ENCODE assay signal across 18 cellular contexts in genomic region chr6:7445076-7445475, GRCh38. TPM values are rescaled to one million over a fixed set of nuclear protein-coding genes. Genes with fewer than 3 reads are reported as not detected.
A peak's percentile ranks its signal among the peaks of the same experiment; 100 is the strongest.
DNase-seq lines count a peak whose midpoint lies in the region; ATAC-seq and TF ChIP-seq lines count a peak whose summit lies in the region.
"Had no signal": no experiment of that assay in that cellular context is flagged by ENCODE, and none has a peak within 500 bp of the region (broad histone marks: within the 10 kb centered on the region; RNA-seq: fewer than 3 reads in every experiment).

No MANE protein-coding gene starts in this region.

- peaks cover 1% of the 10 kb centered on the region for H3K79me2 ChIP-seq in trophoblast cell (ENCODE audit: control insufficient read depth, insufficient read depth, low read length, poor library complexity)

- intact Hi-C loops in lower lobe of right lung (cut with DNase I): no loop called here

- no peak overlapping the region for H3K4ac ChIP-seq in trophoblast cell (ENCODE audit: low read depth, low read length)

- H3K36me3 ChIP-seq in SK-N-MC (ENCODE audit: insufficient read depth, low read length): no peaks in the 10 kb centered on the region
- no peaks in the 10 kb centered on the region for H3K36me3 ChIP-seq in trophoblast cell (ENCODE audit: control insufficient read depth in 1 of 2, insufficient read depth in 2 of 2, low read length in 2 of 2)
- H3K36me3 ChIP-seq in lower lobe of right lung: no peaks in the 10 kb centered on the region

- WGBS in trophoblast cell (ENCODE audit: extremely low coverage, insufficient coverage, insufficient read length): no CpG with 5 or more reads among the region's 3 CpGs

- TF ChIP-seq CTCF in AG10803 (conservative IDR thresholded peaks at IDR 0.05; ENCODE audit: low read length) (no peak), fibroblast of mammary gland (conservative IDR thresholded peaks at IDR 0.05; ENCODE audit: control insufficient read depth, insufficient read depth, low read depth, low read length) (no peak), lower lobe of right lung (IDR thresholded peaks at IDR 0.05) (no peak)

- ATAC-seq in HG02973 (IDR thresholded peaks at IDR 0.05; ENCODE audit: unreplicated experiment) (no peak), lower lobe of right lung (no peak)
- ATAC-seq: PC-3 had no signal

- H2AFZ ChIP-seq in trophoblast cell (ENCODE audit: insufficient read depth, low read length, poor library complexity): no peak overlapping the region

- H3K27ac ChIP-seq in SK-N-MC: peak overlapping the region; percentile 90
- no peak overlapping the region for H3K27ac ChIP-seq in trophoblast cell (ENCODE audit: low read depth, low read length)
- H3K27ac ChIP-seq in lower lobe of right lung: no peak overlapping the region

- H3K9me3 ChIP-seq in SK-N-MC (ENCODE audit: low read depth, low read length): no peaks in the 10 kb centered on the region
- H3K9me3 ChIP-seq in trophoblast cell (ENCODE audit: insufficient read depth, low read depth, low read length): no peaks in the 10 kb centered on the region
- no peaks in the 10 kb centered on the region for H3K9me3 ChIP-seq in lower lobe of right lung

- H4K91ac ChIP-seq in trophoblast cell (ENCODE audit: low read depth, low read length): no peak overlapping the region

- no peak overlapping the region for H4K12ac ChIP-seq in trophoblast cell (ENCODE audit: low read depth, low read length)

- no peak overlapping the region for H3K4me2 ChIP-seq in trophoblast cell (ENCODE audit: low read length)

- DNase-seq in AG10803 (ENCODE audit: low read depth): peak; percentile 76
- DNase-seq in SK-N-MC (ENCODE audit: low read depth, low spot score): peak; percentile 56
- DNase-seq in fibroblast of mammary gland (ENCODE audit: low read depth): peak; percentile 71
- DNase-seq in trophoblast cell: no peak
- no peak for DNase-seq in activated naive CD4-positive, alpha-beta T cell treated with anti-CD3 and anti-CD28 coated beads, Interleukin-2, amount 50 U/mL, for 16 hours
- DNase-seq in glomerular visceral epithelial cell (ENCODE audit: extremely low spot score): no peak
- DNase-seq in lower lobe of right lung: no peak
- DNase-seq: 8988T, GF-D8, NCI-H1048, NCI-H1436 treated with DMSO at 0.1 percent for 48 hours, NCI-H2029 treated with DMSO at 0.1 percent for 48 hours, NCI-H510A, NCI-H82, PC-3 had no signal

- H2AK5ac ChIP-seq in trophoblast cell (ENCODE audit: low read length): no peak overlapping the region

- H2BK5ac ChIP-seq in trophoblast cell (ENCODE audit: low read depth, low read length, poor library complexity): no peak overlapping the region

- H3K4me3 ChIP-seq in AG10803 (ENCODE audit: low read length) (no peak overlapping the region), SK-N-MC (peak overlapping the region; percentile 55), fibroblast of mammary gland (ENCODE audit: control insufficient read depth, low read depth, low read length) (no peak overlapping the region), trophoblast cell (ENCODE audit: low read depth, low read length) (no peak overlapping the region), lower lobe of right lung (no peak overlapping the region)

- H3K14ac ChIP-seq in trophoblast cell (ENCODE audit: low read length): no peak overlapping the region

- no peaks in the 10 kb centered on the region for H3K27me3 ChIP-seq in trophoblast cell (ENCODE audit: insufficient read depth, low read length)
- no peaks in the 10 kb centered on the region for H3K27me3 ChIP-seq in lower lobe of right lung (ENCODE audit: low read depth)

- H3K79me1 ChIP-seq in trophoblast cell (ENCODE audit: low read length): no peaks in the 10 kb centered on the region

- H3K9ac ChIP-seq in SK-N-MC (ENCODE audit: insufficient read length) (peak overlapping the region; percentile 60), trophoblast cell (ENCODE audit: low read length) (peak overlapping the region; percentile 28)

- no peak overlapping the region for H4K8ac ChIP-seq in trophoblast cell (ENCODE audit: low read depth, low read length)

- H3K4me1 ChIP-seq in trophoblast cell (ENCODE audit: control insufficient read depth in 1 of 2, insufficient read depth in 2 of 2, low read length in 2 of 2) (peaks cover 0 to 5% of the 10 kb centered on the region in 2 experiments), lower lobe of right lung (no peaks in the 10 kb centered on the region)

- no peak overlapping the region for H2BK120ac ChIP-seq in trophoblast cell (ENCODE audit: insufficient read depth, low read length, poor library complexity)

- H2BK12ac ChIP-seq in trophoblast cell (ENCODE audit: low read length): no peak overlapping the region

- no peak overlapping the region for H3K23ac ChIP-seq in trophoblast cell (ENCODE audit: low read length)

- no peak overlapping the region for H3K18ac ChIP-seq in trophoblast cell (ENCODE audit: low read length)

RNA-seq across cellular contexts. Expression of gene RIOK1, which starts 55.5 kb away (rescaled TPM):
- polyA plus RNA-seq in trophoblast cell (2013): 24.7 and 25.6 TPM in 2 replicates
- 16.5 TPM for total RNA-seq in lower lobe of right lung

RNA-seq across cellular contexts. Expression of gene CAGE1, which starts 55.5 kb away (rescaled TPM):
- 0.10 and 0.12 TPM in 2 replicates for polyA plus RNA-seq in trophoblast cell (2013)
- total RNA-seq in lower lobe of right lung: not detected
- total RNA-seq: H4 had no signal
- polyA plus RNA-seq: CD14-positive monocyte had no signal

Comparison
In these comparisons a context has a peak if more than half of its experiments do, and no peak if none do; other contexts are left out.
1. DNase-seq: peak in AG10803 (single experiment), SK-N-MC (single experiment) and fibroblast of mammary gland (single experiment); none in trophoblast cell (0 of 2), activated naive CD4-positive, alpha-beta T cell treated with anti-CD3 and anti-CD28 coated beads, Interleukin-2, amount 50 U/mL, for 16 hours (single experiment), glomerular visceral epithelial cell (single experiment) and lower lobe of right lung (single experiment).